In genomic region chr9:117887941-117888340, GRCh38 we compare ENCODE assay signal across 18 cellular contexts.
A peak's percentile ranks its signal among the peaks of the same experiment; 100 is the strongest.
DNase-seq lines count a peak whose midpoint lies in the region; ATAC-seq, FAIRE-seq and TF ChIP-seq lines count a peak whose summit lies in the region.
"Had no signal": no experiment of that assay in that cellular context is flagged by ENCODE, and none has a peak within 500 bp of the region (broad histone marks: within the 10 kb centered on the region; RNA-seq: fewer than 3 reads in every experiment).

No MANE protein-coding gene starts in this region.

- H2BK20ac ChIP-seq in H1 (ENCODE audit: low read length), result no peak overlapping the region

- no peaks in the 10 kb centered on the region for H3K27me3 ChIP-seq in SJCRH30
- H3K27me3 ChIP-seq in H1 (replicated peaks in 1 of 4; ENCODE audit: control insufficient read depth in 3 of 4, extremely low read depth in 1 of 4, insufficient read depth in 3 of 4, low read length in 3 of 4), result no peaks in the 10 kb centered on the region

- TF ChIP-seq CTCF in H1 (IDR thresholded peaks at IDR 0.05; ENCODE audit: control extremely low read depth in 1 of 3, insufficient read depth in 1 of 3, low read depth in 1 of 3, low read length in 3 of 3) (no peak), retinal pigment epithelial cell (conservative IDR thresholded peaks at IDR 0.05; ENCODE audit: low read depth, low read length) (no peak)

- H2AFZ ChIP-seq in H1 (ENCODE audit: low read length), result no peak overlapping the region

- H3K14ac ChIP-seq in H1 (ENCODE audit: insufficient read length), result no peak overlapping the region

- no peak overlapping the region for H3K4ac ChIP-seq in H1 (replicated peaks; ENCODE audit: insufficient read length, low read depth, low read length)

- H4K20me1 ChIP-seq in H1 (replicated peaks in 1 of 2; ENCODE audit: control insufficient read depth in 1 of 2, insufficient read depth in 2 of 2, low read length in 2 of 2), result no peaks in the 10 kb centered on the region

- H3K79me1 ChIP-seq in H1 (ENCODE audit: low read depth, low read length), result no peaks in the 10 kb centered on the region

- H3K79me2 ChIP-seq in H1 (ENCODE audit: control insufficient read depth in 1 of 2, insufficient read depth in 2 of 2, low read length in 2 of 2), result no peaks in the 10 kb centered on the region

- H3K27ac Mint-ChIP-seq in activated naive CD4-positive, alpha-beta T cell treated with anti-CD3 and anti-CD28 coated beads, Interleukin-2, amount 50 U/mL, for 72 hours, result no peak overlapping the region
- H3K27ac Mint-ChIP-seq: CD4-positive, alpha-beta memory T cell had no signal

- no peaks in the 10 kb centered on the region for H3K9me3 Mint-ChIP-seq in activated naive CD4-positive, alpha-beta T cell treated with anti-CD3 and anti-CD28 coated beads, Interleukin-2, amount 50 U/mL, for 72 hours

- POLR2A ChIA-PET in H1 (lab: Charles Lee; ENCODE audit: partially characterized antibody), result no interaction called here

- no peak overlapping the region for H3K23ac ChIP-seq in H1 (ENCODE audit: insufficient read length)

- WGBS in H1 (ENCODE audit: extremely low coverage in 1 of 2, insufficient coverage in 1 of 2, insufficient read length in 1 of 2, insufficient replicate concordance in 2 of 2, low coverage in 1 of 2, low lambda C conversion rate in 2 of 2, missing lambda C conversion rate in 1 of 2), 2 experiments, result 93% methylated on average over 3 of the region's 3 CpGs; no CpG with 5 or more reads in 1 of the 2 experiments

- peak; percentile 9 to 41 for DNase-seq in SJCRH30
- DNase-seq in H1 (ENCODE audit: low read depth in 1 of 2, low spot score in 2 of 2), result no peak
- DNase-seq in retinal pigment epithelial cell (ENCODE audit: low read depth), result peak; percentile 11
- no peak for DNase-seq in activated naive CD4-positive, alpha-beta T cell treated with anti-CD3 and anti-CD28 coated beads, Interleukin-2, amount 50 U/mL, for 72 hours (ENCODE audit: low spot score in 2 of 2)
- DNase-seq: C1 segment of cervical spinal cord; Calu3; CD4-positive, alpha-beta memory T cell; COR-L47; DMS53; DMS79 treated with DMSO at 0.1 percent for 48 hours; GF-D8; GOT3; H7; HCEC 1CT had no signal

- H3K27ac ChIP-seq in SJCRH30 (no peak overlapping the region), H1 (ENCODE audit: low read depth, low read length) (no peak overlapping the region)

- CTCF ChIA-PET in H1 (lab: Charles Lee; ENCODE audit: partially characterized antibody), result no interaction called here

- FAIRE-seq in H1 (lab: Jason Lieb, UNC), result peak; percentile 28
- FAIRE-seq: GM12891, GM18507 had no signal

- H2BK120ac ChIP-seq in H1 (replicated peaks; ENCODE audit: low read depth, low read length), result no peak overlapping the region

- no peak overlapping the region for H2BK15ac ChIP-seq in H1 (ENCODE audit: low read length)

- ATAC-seq in HG02588 (IDR thresholded peaks at IDR 0.05; ENCODE audit: unreplicated experiment) (no peak), GM18873 (IDR thresholded peaks at IDR 0.05; ENCODE audit: low FRiP score, unreplicated experiment) (no peak)
- no peak for ATAC-seq in activated naive CD4-positive, alpha-beta T cell treated with anti-CD3 and anti-CD28 coated beads, Interleukin-2, amount 50 U/mL, for 72 hours

- H3K36me3 Mint-ChIP-seq in activated naive CD4-positive, alpha-beta T cell treated with anti-CD3 and anti-CD28 coated beads, Interleukin-2, amount 50 U/mL, for 72 hours, result no peaks in the 10 kb centered on the region
- H3K36me3 Mint-ChIP-seq: CD4-positive, alpha-beta memory T cell had no signal

- no peak overlapping the region for H3K18ac ChIP-seq in H1 (ENCODE audit: extremely low read depth, low read length)

- no peaks in the 10 kb centered on the region for H3K23me2 ChIP-seq in H1 (ENCODE audit: low read depth, low read length)

- H3K9me3 ChIP-seq in SJCRH30 (replicated peaks) (no peaks in the 10 kb centered on the region), H1 (ENCODE audit: insufficient read depth in 2 of 2, low read depth in 1 of 2, low read length in 1 of 2) (no peaks in the 10 kb centered on the region)

- no peak overlapping the region for H3K56ac ChIP-seq in H1 (replicated peaks; ENCODE audit: insufficient read length, low read depth, low read length)

- no peak overlapping the region for H2BK12ac ChIP-seq in H1 (ENCODE audit: low read depth, low read length)

- TF ChIP-seq EP300 in H1 (IDR thresholded peaks at IDR 0.05; ENCODE audit: borderline replicate concordance in 1 of 2, low read depth in 2 of 2, low read length in 2 of 2), result no peak

- no peak for TF ChIP-seq POLR2A in H1 (IDR thresholded peaks at IDR 0.05; ENCODE audit: control extremely low read depth in 1 of 2, low read depth in 2 of 2, low read length in 2 of 2)

- H3K4me1 ChIP-seq in SJCRH30 (no peaks in the 10 kb centered on the region; the same call in 1 of the 2 replicates), H1 (replicated peaks in 1 of 4; ENCODE audit: control insufficient read depth in 3 of 4, insufficient read depth in 4 of 4, low read length in 3 of 4) (no peaks in the 10 kb centered on the region)

- no peak overlapping the region for H4K8ac ChIP-seq in H1 (ENCODE audit: extremely low read depth, insufficient read depth, low read length)

- H3K4me2 ChIP-seq in H1 (ENCODE audit: insufficient read depth in 1 of 2, low read depth in 2 of 2, low read length in 2 of 2), result no peak overlapping the region

- no peak overlapping the region for H4K5ac ChIP-seq in H1 (ENCODE audit: insufficient read length, low read depth, low read length)

- no peak overlapping the region for H4K91ac ChIP-seq in H1 (replicated peaks; ENCODE audit: insufficient read length, low read length)

- H2AK5ac ChIP-seq in H1 (ENCODE audit: low read depth, low read length), result no peak overlapping the region

- no peak overlapping the region for H3K9ac ChIP-seq in H1 (replicated peaks in 1 of 4; ENCODE audit: extremely low read depth in 1 of 4, low read depth in 3 of 4, low read length in 3 of 4)

- TF ChIP-seq RAD21 in H1 (IDR thresholded peaks at IDR 0.05 in 1 of 2, conservative IDR thresholded peaks at IDR 0.05 in 1 of 2; ENCODE audit: low read depth in 2 of 2, low read length in 2 of 2), result no peak

- no peak overlapping the region for H2BK5ac ChIP-seq in H1 (ENCODE audit: low read depth, low read length)

- no peak overlapping the region for H3K4me3 ChIP-seq in SJCRH30
- no peak overlapping the region for H3K4me3 ChIP-seq in H1 (ENCODE audit: extremely low read depth in 1 of 4, insufficient read depth in 2 of 4, low read depth in 3 of 4, low read length in 4 of 4)
- H3K4me3 ChIP-seq in retinal pigment epithelial cell (ENCODE audit: low read length), result no peak overlapping the region

- H3K36me3 ChIP-seq in SJCRH30 (no peaks in the 10 kb centered on the region), H1 (ENCODE audit: control insufficient read depth in 2 of 4, insufficient read depth in 4 of 4, low read length in 3 of 4) (no peaks in the 10 kb centered on the region)

TF ChIP-seq in H1, 55 proteins besides CTCF, POLR2A, EP300 and RAD21:
- TF ChIP-seq TEAD4 (IDR thresholded peaks at IDR 0.05; ENCODE audit: low read depth, low read length) (no peak), EGR1 (IDR thresholded peaks at IDR 0.05; ENCODE audit: borderline replicate concordance, low read depth, low read length) (no peak), FOSL1 (IDR thresholded peaks at IDR 0.05; ENCODE audit: insufficient read depth, low read depth, low read length) (no peak), SIRT6 (IDR thresholded peaks at IDR 0.05; ENCODE audit: low read length) (no peak), MAFK (IDR thresholded peaks at IDR 0.05; ENCODE audit: low read depth, low read length) (no peak), BACH1 (IDR thresholded peaks at IDR 0.05; ENCODE audit: low read length) (no peak), BCL11A (IDR thresholded peaks at IDR 0.05; ENCODE audit: low read depth in 2 of 2, low read length in 2 of 2) (no peak), RNF2 (IDR thresholded peaks at IDR 0.05; ENCODE audit: borderline replicate concordance, low read depth, low read length, missing control alignments, poor library complexity, severe bottlenecking) (no peak), SP1 (IDR thresholded peaks at IDR 0.05; ENCODE audit: low read depth, low read length) (no peak), SIN3A (conservative IDR thresholded peaks at IDR 0.05 in 1 of 2, IDR thresholded peaks at IDR 0.05 in 1 of 2; ENCODE audit: low read depth in 1 of 2, low read length in 2 of 2) (no peak), RFX5 (IDR thresholded peaks at IDR 0.05; ENCODE audit: borderline replicate concordance, low read depth, low read length) (no peak), SP2 (IDR thresholded peaks at IDR 0.05; ENCODE audit: low read length) (no peak), USF2 (IDR thresholded peaks at IDR 0.05; ENCODE audit: low read length) (no peak), CBX5 (IDR thresholded peaks at IDR 0.05; ENCODE audit: low read depth, low read length) (no peak), POU5F1 (IDR thresholded peaks at IDR 0.05; ENCODE audit: low read depth, low read length) (no peak), CHD2 (IDR thresholded peaks at IDR 0.05; ENCODE audit: low read length) (no peak), CBX8 (IDR thresholded peaks at IDR 0.05; ENCODE audit: borderline replicate concordance, low read depth, low read length) (no peak), KDM4A (IDR thresholded peaks at IDR 0.05; ENCODE audit: low read depth, low read length, severe bottlenecking) (no peak), HDAC6 (IDR thresholded peaks at IDR 0.05; ENCODE audit: low read depth, low read length) (no peak), YY1 (IDR thresholded peaks at IDR 0.05; ENCODE audit: low read depth, low read length) (no peak)

Comparison
In these comparisons a context has a peak if more than half of its experiments do, and no peak if none do; other contexts are left out.
1. DNase-seq: peak in SJCRH30 (2 of 2) and retinal pigment epithelial cell (single experiment); none in H1 (0 of 2) and activated naive CD4-positive, alpha-beta T cell treated with anti-CD3 and anti-CD28 coated beads, Interleukin-2, amount 50 U/mL, for 72 hours (0 of 2).